Comparison of ENCODE assay signal across 1 cellular context in the genomic region with DNA sequence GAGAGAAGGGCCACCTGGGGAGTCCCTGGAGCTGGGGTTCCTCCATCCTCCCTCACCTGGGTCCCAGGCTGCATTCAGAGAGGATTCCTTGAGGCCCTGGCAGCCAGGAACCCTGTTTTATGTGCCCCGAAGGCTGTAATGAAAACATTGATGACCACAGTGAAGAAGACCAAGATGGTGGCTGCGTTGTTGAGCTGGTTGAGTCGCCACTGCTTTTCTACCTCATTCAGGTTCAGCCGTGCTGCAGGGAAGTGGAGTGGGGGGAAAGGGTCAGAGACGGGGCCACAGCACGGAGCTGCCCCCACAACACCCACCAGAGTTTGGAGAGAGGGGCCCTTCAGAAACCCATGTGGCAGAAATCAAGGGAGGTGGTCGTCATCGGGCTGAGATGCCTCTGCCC.
TF ChIP-seq lines count a peak whose summit lies in the region.

No MANE protein-coding gene starts in this region.

TF ChIP-seq in GM23338, 12 proteins besides CTCF, POLR2A, EP300 and RAD21:
- TF ChIP-seq ZNF462 (CRISPR knock-in tag; IDR thresholded peaks at IDR 0.05), result no peak
- no peak for TF ChIP-seq CREB1 (CRISPR knock-in tag; IDR thresholded peaks at IDR 0.05; ENCODE audit: low read depth)
- TF ChIP-seq ETS1 (IDR thresholded peaks at IDR 0.05), result no peak
- no peak for TF ChIP-seq ZNF114 (CRISPR knock-in tag; IDR thresholded peaks at IDR 0.05)
- TF ChIP-seq STAT1 (IDR thresholded peaks at IDR 0.05; ENCODE audit: unreplicated experiment), result no peak
- no peak for TF ChIP-seq NANOG (IDR thresholded peaks at IDR 0.05; ENCODE audit: borderline replicate concordance)
- no peak for TF ChIP-seq REST (IDR thresholded peaks at IDR 0.05; ENCODE audit: unreplicated experiment)
- no peak for TF ChIP-seq EZH2 (IDR thresholded peaks at IDR 0.05; ENCODE audit: low read depth, unreplicated experiment)
- TF ChIP-seq EZH2phosphoT487 (IDR thresholded peaks at IDR 0.05; ENCODE audit: unreplicated experiment), result no peak
- TF ChIP-seq POLR2AphosphoS5 (IDR thresholded peaks at IDR 0.05; ENCODE audit: low read depth), result no peak
- TF ChIP-seq ZNF331 (CRISPR knock-in tag; IDR thresholded peaks at IDR 0.05; ENCODE audit: low read depth), result no peak
- TF ChIP-seq JUNB (IDR thresholded peaks at IDR 0.05; ENCODE audit: unreplicated experiment), result no peak
